17 cellular contexts compared by ENCODE assay signal in genomic region chr2:101486258-101486701, GRCh38. TPM values are rescaled to one million over a fixed set of nuclear protein-coding genes. Genes with fewer than 3 reads are reported as not detected.
DNase-seq lines count a peak whose midpoint lies in the region; ATAC-seq and TF ChIP-seq lines count a peak whose summit lies in the region.
"Had no signal": no experiment of that assay in that cellular context is flagged by ENCODE, and none has a peak within 500 bp of the region (broad histone marks: within the 10 kb centered on the region; RNA-seq: fewer than 3 reads in every experiment).

No MANE protein-coding gene starts in this region.

- no peak overlapping the region for H2BK15ac ChIP-seq in IMR-90 (ENCODE audit: low read depth, low read length)

- H3K18ac ChIP-seq in IMR-90 (ENCODE audit: low read depth, low read length) = no peak overlapping the region

- no peak overlapping the region for H3K27ac Mint-ChIP-seq in MCF 10A (ENCODE audit: low read depth, unreplicated experiment)
- H3K27ac Mint-ChIP-seq in stimulated activated effector memory CD8-positive, alpha-beta T cell treated with anti-CD3 and anti-CD28 coated beads, Interleukin-12 subunit alpha, Interleukin-12 subunit beta, amount 100 ng/mL, for 72 hours = no peak overlapping the region
- H3K27ac Mint-ChIP-seq: activated T-helper 2 cell treated with anti-CD3 and anti-CD28 coated beads, Interferon-gamma antibody, Interleukin-2, Interleukin-4, amounts not matched to agents 10 μg/mL and 5 μg/mL and 100 μg/mL, durations not matched to agents 14 hours and 24 hours and 36 hours; mesothelial cell of epicardium had no signal

- peak overlapping the region; percentile 13; the same call in 1 of the 2 replicates for H2BK120ac ChIP-seq in IMR-90 (ENCODE audit: low read depth, low read length)

- H3K56ac ChIP-seq in IMR-90 (ENCODE audit: extremely low read depth, insufficient read depth, low read length) = no peak overlapping the region

- no peak for TF ChIP-seq RAD21 in IMR-90 (IDR thresholded peaks at IDR 0.05; ENCODE audit: low read length)

- TF ChIP-seq POLR2A in IMR-90 (IDR thresholded peaks at IDR 0.05; ENCODE audit: low read depth, low read length) = no peak

- H3K79me2 ChIP-seq in mammary epithelial cell (ENCODE audit: insufficient read depth, low read length) = no peaks in the 10 kb centered on the region

- H3K36me3 ChIP-seq in mammary epithelial cell (ENCODE audit: insufficient read depth, low read length) = no peaks in the 10 kb centered on the region
- no peaks in the 10 kb centered on the region for H3K36me3 ChIP-seq in IMR-90 (ENCODE audit: control insufficient read depth, insufficient read depth, low read length)
- H3K36me3 ChIP-seq: tibial artery had no signal

- CTCF ChIA-PET in mammary epithelial cell (lab: Charles Lee; ENCODE audit: low non-redundant PET) = no interaction called here
- CTCF ChIA-PET in MCF 10A (lab: Yijun Ruan, JAX) = interaction anchor here (0.6 to 0.9 kb wide), 2 partner anchors 32 to 43 kb away, joined by 3 to 4 read pairs; no protein-coding TSS in a partner anchor
- CTCF ChIA-PET in IMR-90 (lab: Yijun Ruan, JAX) = no interaction called here

- ATAC-seq in IMR-90 (ENCODE audit: low read depth) (no peak), HG02588 (IDR thresholded peaks at IDR 0.05; ENCODE audit: unreplicated experiment) (no peak)
- ATAC-seq in stimulated activated effector memory CD8-positive, alpha-beta T cell treated with anti-CD3 and anti-CD28 coated beads, Interleukin-12 subunit alpha, Interleukin-12 subunit beta, amount 100 ng/mL, for 72 hours = peak; percentile 56
- ATAC-seq: left cardiac atrium had no signal

- H3K4me3 ChIP-seq in mammary epithelial cell (replicated peaks in 1 of 3; ENCODE audit: insufficient read depth in 1 of 3, low read depth in 2 of 3, low read length in 3 of 3) = no peak overlapping the region
- H3K4me3 ChIP-seq in IMR-90 (ENCODE audit: insufficient read depth, low read depth, low read length) = no peak overlapping the region
- H3K4me3 ChIP-seq: tibial artery had no signal

- H3K4ac ChIP-seq in IMR-90 (ENCODE audit: low read depth, low read length) = peak overlapping the region; percentile 52; the same call in 1 of the 2 replicates

- H3K4me1 ChIP-seq in mammary epithelial cell (ENCODE audit: insufficient read depth, low read length) = no peaks in the 10 kb centered on the region
- H3K4me1 ChIP-seq in IMR-90 (ENCODE audit: control insufficient read depth, insufficient read depth, low read length) = 0 out of 2 replicates have a peak, but pooled peaks cover 1% of the 10 kb centered on the region
- H3K4me1 ChIP-seq: tibial artery had no signal

- in situ Hi-C loops in mammary epithelial cell (cut with MboI; ENCODE audit: low sequenced_read_pairs in 2 of 2) = no loop called here
- in situ Hi-C loops in IMR-90 (cut with MboI; ENCODE audit: low sequenced_read_pairs) = no loop called here

- no peak overlapping the region; the same call in 1 of the 2 replicates for H3K14ac ChIP-seq in IMR-90 (replicated peaks; ENCODE audit: low read depth, low read length)

- H2BK20ac ChIP-seq in IMR-90 (ENCODE audit: low read depth, low read length) = no peak overlapping the region

- H4K5ac ChIP-seq in IMR-90 (ENCODE audit: low read depth, low read length) = no peak overlapping the region

- WGBS in mammary epithelial cell (ENCODE audit: low coverage, missing lambda C conversion rate) = 65% methylated on average over 4 of the region's 4 CpGs
- WGBS in IMR-90 (ENCODE audit: extremely low coverage in 2 of 2, insufficient read length in 1 of 2), 2 experiments = no CpG with 5 or more reads among the region's 4 CpGs

- DNase-seq in mammary epithelial cell = no peak
- DNase-seq in MCF 10A (ENCODE audit: unreplicated experiment) = no peak
- no peak for DNase-seq in IMR-90
- DNase-seq in dermis blood vessel endothelial cell = peak; percentile 77
- DNase-seq in stimulated activated effector memory CD8-positive, alpha-beta T cell treated with anti-CD3 and anti-CD28 coated beads, Interleukin-12 subunit alpha, Interleukin-12 subunit beta, amount 100 ng/mL, for 72 hours (ENCODE audit: low spot score in 2 of 2) = no peak
- DNase-seq in cerebellum (ENCODE audit: low spot score) = no peak
- DNase-seq: anterior cingulate cortex, Calu3, caudate nucleus, left cardiac atrium, NCI-H1105, NCI-H526, RPMI8226, tibial artery had no signal

- H2AK5ac ChIP-seq in IMR-90 (ENCODE audit: low read depth, low read length) = peak overlapping the region; percentile 34; the same call in 1 of the 2 replicates

- POLR2A ChIA-PET in MCF 10A (lab: Yijun Ruan, JAX) = interaction anchor here (1.0 kb wide), 1 partner anchor 14 kb away, joined by 3 read pairs; no protein-coding TSS in a partner anchor
- POLR2A ChIA-PET in IMR-90 (lab: Charles Lee; ENCODE audit: unreplicated experiment) = interaction anchor here (1.2 kb wide), 1 partner anchor 11 kb away, joined by 3 read pairs; the partner anchor contains the start of gene RFX8

- H3K9me3 Mint-ChIP-seq in MCF 10A (ENCODE audit: unreplicated experiment) = no peaks in the 10 kb centered on the region
- no peaks in the 10 kb centered on the region for H3K9me3 Mint-ChIP-seq in stimulated activated effector memory CD8-positive, alpha-beta T cell treated with anti-CD3 and anti-CD28 coated beads, Interleukin-12 subunit alpha, Interleukin-12 subunit beta, amount 100 ng/mL, for 72 hours
- H3K9me3 Mint-ChIP-seq: activated T-helper 2 cell treated with anti-CD3 and anti-CD28 coated beads, Interferon-gamma antibody, Interleukin-2, Interleukin-4, amounts not matched to agents 10 μg/mL and 5 μg/mL and 100 μg/mL, durations not matched to agents 14 hours and 24 hours and 36 hours had no signal

- peak overlapping the region; percentile 34 for H2AK9ac ChIP-seq in IMR-90 (replicated peaks; ENCODE audit: low read depth, low read length, poor library complexity)

- H3K27ac ChIP-seq in mammary epithelial cell (ENCODE audit: insufficient read depth, low read depth, low read length) (no peak overlapping the region), IMR-90 (ENCODE audit: insufficient read depth, low read length) (no peak overlapping the region)
- H3K27ac ChIP-seq: tibial artery had no signal

- H3K23ac ChIP-seq in IMR-90 (ENCODE audit: low read depth, low read length) = 0 out of 2 replicates have a peak overlapping the region, but pooled peaks have one; percentile 11

- H4K8ac ChIP-seq in IMR-90 (ENCODE audit: low read depth in 2 of 2, low read length in 2 of 2) = peak overlapping the region in 1 of 2 experiments; percentile 19; a peak in 1 of 4 replicates

- H3K4me2 ChIP-seq in mammary epithelial cell (ENCODE audit: insufficient read depth, low read depth, low read length) = no peak overlapping the region
- no peak overlapping the region for H3K4me2 ChIP-seq in IMR-90 (ENCODE audit: low read depth, low read length)

- H4K20me1 ChIP-seq in mammary epithelial cell (ENCODE audit: insufficient read depth, low read length) = no peaks in the 10 kb centered on the region
- no peaks in the 10 kb centered on the region for H4K20me1 ChIP-seq in IMR-90 (ENCODE audit: insufficient read depth, low read length)

- no peaks in the 10 kb centered on the region for H3K9me3 ChIP-seq in mammary epithelial cell (replicated peaks; ENCODE audit: insufficient read depth, low read length)
- H3K9me3 ChIP-seq in IMR-90 (ENCODE audit: control insufficient read depth, insufficient read depth, low read length) = no peaks in the 10 kb centered on the region
- H3K9me3 ChIP-seq: tibial artery had no signal

- H3K27me3 ChIP-seq in mammary epithelial cell (ENCODE audit: insufficient read depth, low read length) = no peaks in the 10 kb centered on the region
- no peaks in the 10 kb centered on the region for H3K27me3 ChIP-seq in IMR-90 (ENCODE audit: control insufficient read depth, insufficient read depth, low read length)
- H3K27me3 ChIP-seq: tibial artery had no signal

- no peaks in the 10 kb centered on the region for H3K27me3 Mint-ChIP-seq in MCF 10A (ENCODE audit: insufficient read depth, unreplicated experiment)

- H3K79me1 ChIP-seq in IMR-90 (ENCODE audit: low read depth in 1 of 2, low read length in 2 of 2) = no peaks in the 10 kb centered on the region

- H3K4me3 Mint-ChIP-seq in MCF 10A (ENCODE audit: unreplicated experiment) = no peak overlapping the region
- H3K4me3 Mint-ChIP-seq in stimulated activated effector memory CD8-positive, alpha-beta T cell treated with anti-CD3 and anti-CD28 coated beads, Interleukin-12 subunit alpha, Interleukin-12 subunit beta, amount 100 ng/mL, for 72 hours = no peak overlapping the region
- H3K4me3 Mint-ChIP-seq: mesothelial cell of epicardium had no signal

- no peak overlapping the region for H4K91ac ChIP-seq in IMR-90 (ENCODE audit: insufficient read depth, low read depth, low read length)

- H3K9ac ChIP-seq in mammary epithelial cell (ENCODE audit: insufficient read depth, low read length) = no peak overlapping the region
- no peak overlapping the region for H3K9ac ChIP-seq in IMR-90 (ENCODE audit: low read depth, low read length)

- H3K4me1 Mint-ChIP-seq in MCF 10A (ENCODE audit: insufficient read depth, unreplicated experiment) = no peaks in the 10 kb centered on the region
- peaks cover 16% of the 10 kb centered on the region for H3K4me1 Mint-ChIP-seq in stimulated activated effector memory CD8-positive, alpha-beta T cell treated with anti-CD3 and anti-CD28 coated beads, Interleukin-12 subunit alpha, Interleukin-12 subunit beta, amount 100 ng/mL, for 72 hours
- H3K4me1 Mint-ChIP-seq: mesothelial cell of epicardium had no signal

- TF ChIP-seq CTCF in mammary epithelial cell (conservative IDR thresholded peaks at IDR 0.05 in 1 of 2, IDR thresholded peaks at IDR 0.05 in 1 of 2; ENCODE audit: extremely low read depth in 1 of 2, insufficient read depth in 1 of 2, low read depth in 1 of 2, low read length in 2 of 2) (no peak), MCF 10A (IDR thresholded peaks at IDR 0.05; ENCODE audit: unreplicated experiment) (no peak), IMR-90 (conservative IDR thresholded peaks at IDR 0.05; ENCODE audit: low read depth, low read length) (no peak)

- H2BK5ac ChIP-seq in IMR-90 (ENCODE audit: low read depth, low read length, poor library complexity, severe bottlenecking) = no peak overlapping the region

- 0 out of 2 replicates have a peak, but pooled peaks cover 3% of the 10 kb centered on the region for H3K9me1 ChIP-seq in IMR-90 (ENCODE audit: insufficient read depth, low read length)

- H2AFZ ChIP-seq in mammary epithelial cell (ENCODE audit: low read depth, low read length) (peak overlapping the region; percentile 22), IMR-90 (replicated peaks; ENCODE audit: low read length, poor library complexity) (peak overlapping the region; percentile 61)

- intact Hi-C loops in mammary epithelial cell (cut with micrococcal nuclease) = no loop called here
- intact Hi-C loops in MCF 10A (cut with micrococcal nuclease) = no loop called here
- intact Hi-C loops in IMR-90 (cut with micrococcal nuclease) = no loop called here

- H3K36me3 Mint-ChIP-seq in MCF 10A (ENCODE audit: insufficient read depth, unreplicated experiment) = no peaks in the 10 kb centered on the region
- no peaks in the 10 kb centered on the region for H3K36me3 Mint-ChIP-seq in stimulated activated effector memory CD8-positive, alpha-beta T cell treated with anti-CD3 and anti-CD28 coated beads, Interleukin-12 subunit alpha, Interleukin-12 subunit beta, amount 100 ng/mL, for 72 hours
- H3K36me3 Mint-ChIP-seq: mesothelial cell of epicardium had no signal

- BruUV-seq in mammary epithelial cell (replicated peaks; lab: Mats Ljungman, UMichigan) (no TSS peak), MCF 10A (replicated peaks; lab: Mats Ljungman, UMichigan) (no TSS peak), IMR-90 (replicated peaks; lab: Mats Ljungman, UMichigan) (no TSS peak)

- dilution Hi-C loops in mammary epithelial cell (cut with HindIII; ENCODE audit: low sequenced_read_pairs) = no loop called here
- dilution Hi-C loops in IMR-90 (cut with HindIII; ENCODE audit: low sequenced_read_pairs, unreplicated experiment) = no loop called here

RNA-seq across cellular contexts. Expression of gene RFX8, which starts 11.4 kb away (rescaled TPM):
- total RNA-seq in mammary epithelial cell (under 1 TPM in 1 of 2 donors, not detected in 1; 0.82 TPM), MCF 10A (2022) (not detected in 2 replicates), IMR-90 (2012; rRNA removed) (1.9 and 2.9 TPM in 2 replicates), dermis blood vessel endothelial cell (0.51 and 0.60 TPM in 2 replicates), cerebellum (0.36 TPM)
- polyA plus RNA-seq in mammary epithelial cell (0.53 TPM), IMR-90 (2012; rRNA removed) (3.4 and 5.3 TPM in 2 replicates)
- not detected for polyA minus RNA-seq in mammary epithelial cell
- polyA plus RNA-seq in IMR-90 (2012; cell fraction: cytosol; rRNA removed) = 0.65 and 1.5 TPM in 2 replicates
- 15.7 and 27.7 TPM in 2 replicates for polyA plus RNA-seq in IMR-90 (2012; cell fraction: nucleus; rRNA removed; ENCODE audit: low replicate concordance)
- total RNA-seq: Calu3, left cardiac atrium had no signal
